14 cellular contexts compared by ENCODE assay signal in genomic region chr9:132356276-132356924, GRCh38. TPM values are rescaled to one million over a fixed set of nuclear protein-coding genes. Genes with fewer than 3 reads are reported as not detected.
A peak's percentile ranks its signal among the peaks of the same experiment; 100 is the strongest.
DNase-seq lines count a peak whose midpoint lies in the region; ATAC-seq and TF ChIP-seq lines count a peak whose summit lies in the region.
"Had no signal": no experiment of that assay in that cellular context is flagged by ENCODE, and none has a peak within 500 bp of the region (broad histone marks: within the 10 kb centered on the region; RNA-seq: fewer than 3 reads in every experiment).

No MANE protein-coding gene starts in this region.

- no peaks in the 10 kb centered on the region for H3F3A ChIP-seq in GM23338 (replicated peaks; ENCODE audit: low read depth)

- no peaks in the 10 kb centered on the region for H3K9me3 Mint-ChIP-seq in GM23338
- no peaks in the 10 kb centered on the region for H3K9me3 Mint-ChIP-seq in activated T-helper 1 cell treated with anti-CD3 and anti-CD28 coated beads, Interleukin-12 subunit alpha, Interleukin-12 subunit beta, Interleukin-2, Interleukin-4 antibody, amounts not matched to agents 30 ng/mL and 10 ng/mL and 1 ng/mL, durations not matched to agents 14 hours and 24 hours and 36 hours
- H3K9me3 Mint-ChIP-seq in naive B cell = peaks cover 0 to 4% (median 0%) of the 10 kb centered on the region in 7 donors

- ATAC-seq in GM23338 (no peak), naive B cell (ENCODE audit: low read depth in 2 of 2) (no peak), GM19467 (IDR thresholded peaks at IDR 0.05; ENCODE audit: unreplicated experiment) (no peak), GM18868 (IDR thresholded peaks at IDR 0.05; ENCODE audit: unreplicated experiment) (no peak)

- peaks cover 20% of the 10 kb centered on the region for H3K4me1 Mint-ChIP-seq in GM23338
- H3K4me1 Mint-ChIP-seq in activated T-helper 1 cell treated with anti-CD3 and anti-CD28 coated beads, Interleukin-12 subunit alpha, Interleukin-12 subunit beta, Interleukin-2, Interleukin-4 antibody, amounts not matched to agents 30 ng/mL and 10 ng/mL and 1 ng/mL, durations not matched to agents 14 hours and 24 hours and 36 hours (ENCODE audit: low read depth) = peaks cover 36% of the 10 kb centered on the region
- H3K4me1 Mint-ChIP-seq in naive B cell = peaks cover 36 to 55% (median 50%) of the 10 kb centered on the region in 3 donors

- 88% methylated on average over 27 of the region's 27 CpGs for WGBS in esophagus muscularis mucosa

- peaks cover 0 to 6% (median 0%) of the 10 kb centered on the region in 11 experiments; a peak in 2 of 22 replicates for H3K9me3 ChIP-seq in BLaER1 treated with 17β-estradiol and CSF1 and Interleukin-3, amounts not matched to agents 10 nM and 100 nM (replicated peaks in 1 of 11)
- H3K9me3 ChIP-seq in esophagus muscularis mucosa = no peaks in the 10 kb centered on the region

- H3K27ac ChIP-seq in BLaER1 treated with 17β-estradiol and CSF1 and Interleukin-3, amounts not matched to agents 10 nM and 100 nM = peak overlapping the region in 9 of 11 experiments; percentile 22 to 99 (median 98); a peak in 11 of 22 replicates
- no peak overlapping the region for H3K27ac ChIP-seq in GM23338 (ENCODE audit: low read depth)
- H3K27ac ChIP-seq in esophagus muscularis mucosa (replicated peaks in 1 of 4) = no peak overlapping the region

- peaks cover 38 to 60% (median 51%) of the 10 kb centered on the region in 10 experiments for H3K4me1 ChIP-seq in BLaER1 treated with 17β-estradiol and CSF1 and Interleukin-3, amounts not matched to agents 10 nM and 100 nM
- H3K4me1 ChIP-seq in GM23338 (ENCODE audit: insufficient read depth) (peaks cover 12% of the 10 kb centered on the region), esophagus muscularis mucosa (peaks cover 23 to 29% (median 28%) of the 10 kb centered on the region in 4 donors)

- DNase-seq in GM23338 (ENCODE audit: low spot score) (peak; percentile 48), naive B cell (no peak), esophagus muscularis mucosa (ENCODE audit: extremely low spot score) (no peak), HT-29 (ENCODE audit: low spot score) (no peak)
- no peak for DNase-seq in activated T-helper 1 cell treated with anti-CD3 and anti-CD28 coated beads, Interleukin-12 subunit alpha, Interleukin-12 subunit beta, Interleukin-2, Interleukin-4 antibody, amounts not matched to agents 30 ng/mL and 10 ng/mL and 1 ng/mL, durations not matched to agents 14 hours and 24 hours and 36 hours (ENCODE audit: low spot score)
- DNase-seq: central memory CD4-positive, alpha-beta T cell; MM.1S; NCI-H2029; NCI-H748 treated with DMSO at 0.1 percent for 48 hours had no signal

- peaks cover 29% of the 10 kb centered on the region for H3K79me2 ChIP-seq in GM23338 (replicated peaks; ENCODE audit: insufficient read depth)

- TF ChIP-seq CTCF in GM23338 (conservative IDR thresholded peaks at IDR 0.05; ENCODE audit: low read depth in 2 of 2) (no peak), esophagus muscularis mucosa (IDR thresholded peaks at IDR 0.05) (no peak)

- peak overlapping the region; percentile 38; the same call in 1 of the 2 replicates for H2AFZ ChIP-seq in GM23338

- TF ChIP-seq EP300 in esophagus muscularis mucosa (IDR thresholded peaks at IDR 0.05) = no peak

- intact Hi-C loops in activated T-helper 1 cell treated with anti-CD3 and anti-CD28 coated beads, Interleukin-12 subunit alpha, Interleukin-12 subunit beta, Interleukin-2, Interleukin-4 antibody, amounts not matched to agents 30 ng/mL and 10 ng/mL and 1 ng/mL, durations not matched to agents 14 hours and 24 hours and 36 hours (cut with micrococcal nuclease) = loop anchor here (10.0 kb wide), 4 partner anchors 352 to 1018 kb away; partner anchors contain the start of genes MED22, PRRC2B, RPL7A and STKLD1
- intact Hi-C loops in esophagus muscularis mucosa (cut with DNase I) = no loop called here

- H3K27me3 Mint-ChIP-seq in GM23338 (ENCODE audit: insufficient read depth, low read depth, poor library complexity) (no peaks in the 10 kb centered on the region), naive B cell (no peaks in the 10 kb centered on the region)
- peaks cover 3% of the 10 kb centered on the region for H3K27me3 Mint-ChIP-seq in activated T-helper 1 cell treated with anti-CD3 and anti-CD28 coated beads, Interleukin-12 subunit alpha, Interleukin-12 subunit beta, Interleukin-2, Interleukin-4 antibody, amounts not matched to agents 30 ng/mL and 10 ng/mL and 1 ng/mL, durations not matched to agents 14 hours and 24 hours and 36 hours (ENCODE audit: insufficient read depth)

- H3K27ac Mint-ChIP-seq in GM23338 (0 out of 2 replicates have a peak overlapping the region, but pooled peaks have one; percentile 36), naive B cell (peak overlapping the region; percentile 16 to 98 (median 72))
- peak overlapping the region; percentile 50 for H3K27ac Mint-ChIP-seq in activated T-helper 1 cell treated with anti-CD3 and anti-CD28 coated beads, Interleukin-12 subunit alpha, Interleukin-12 subunit beta, Interleukin-2, Interleukin-4 antibody, amounts not matched to agents 30 ng/mL and 10 ng/mL and 1 ng/mL, durations not matched to agents 14 hours and 24 hours and 36 hours

- peaks cover 15 to 25% (median 21%) of the 10 kb centered on the region in 11 experiments; a peak in 19 of 22 replicates for H3K36me3 ChIP-seq in BLaER1 treated with 17β-estradiol and CSF1 and Interleukin-3, amounts not matched to agents 10 nM and 100 nM
- H3K36me3 ChIP-seq in GM23338 (ENCODE audit: insufficient read depth) = peaks cover 20% of the 10 kb centered on the region; the same call in 1 of the 2 replicates
- H3K36me3 ChIP-seq in esophagus muscularis mucosa = peaks cover 15 to 20% (median 18%) of the 10 kb centered on the region in 4 donors

- no peaks in the 10 kb centered on the region for H3K9me2 ChIP-seq in GM23338 (ENCODE audit: insufficient read depth)

- H3K27me3 ChIP-seq in BLaER1 treated with 17β-estradiol and CSF1 and Interleukin-3, amounts not matched to agents 10 nM and 100 nM = no peaks in the 10 kb centered on the region
- no peaks in the 10 kb centered on the region for H3K27me3 ChIP-seq in GM23338 (ENCODE audit: insufficient read depth)
- no peaks in the 10 kb centered on the region for H3K27me3 ChIP-seq in esophagus muscularis mucosa

- no peak for TF ChIP-seq POLR2A in esophagus muscularis mucosa (IDR thresholded peaks at IDR 0.05; ENCODE audit: low read depth)

- peak overlapping the region; percentile 47 to 94 (median 67); a peak in 18 of 22 replicates for H3K4me2 ChIP-seq in BLaER1 treated with 17β-estradiol and CSF1 and Interleukin-3, amounts not matched to agents 10 nM and 100 nM
- H3K4me2 ChIP-seq in GM23338 = no peak overlapping the region

- H3K4me3 ChIP-seq in BLaER1 treated with 17β-estradiol and CSF1 and Interleukin-3, amounts not matched to agents 10 nM and 100 nM = no peak overlapping the region
- H3K4me3 ChIP-seq in GM23338 (no peak overlapping the region), esophagus muscularis mucosa (no peak overlapping the region)

- H3K9ac ChIP-seq in BLaER1 treated with 17β-estradiol and CSF1 and Interleukin-3, amounts not matched to agents 10 nM and 100 nM = no peak overlapping the region

- H3K36me3 Mint-ChIP-seq in GM23338 (ENCODE audit: low read depth) (peaks cover 27% of the 10 kb centered on the region), naive B cell (peaks cover 18 to 19% of the 10 kb centered on the region in 2 donors)
- H3K36me3 Mint-ChIP-seq in activated T-helper 1 cell treated with anti-CD3 and anti-CD28 coated beads, Interleukin-12 subunit alpha, Interleukin-12 subunit beta, Interleukin-2, Interleukin-4 antibody, amounts not matched to agents 30 ng/mL and 10 ng/mL and 1 ng/mL, durations not matched to agents 14 hours and 24 hours and 36 hours (ENCODE audit: low read depth) = peaks cover 25% of the 10 kb centered on the region

- no peak overlapping the region for H3K4me3 Mint-ChIP-seq in GM23338
- H3K4me3 Mint-ChIP-seq in activated T-helper 1 cell treated with anti-CD3 and anti-CD28 coated beads, Interleukin-12 subunit alpha, Interleukin-12 subunit beta, Interleukin-2, Interleukin-4 antibody, amounts not matched to agents 30 ng/mL and 10 ng/mL and 1 ng/mL, durations not matched to agents 14 hours and 24 hours and 36 hours = peak overlapping the region; percentile 65
- H3K4me3 Mint-ChIP-seq in naive B cell = peak overlapping the region in 5 of 8 donors; percentile 12 to 75 (median 57)

- H4K20me1 ChIP-seq in BLaER1 treated with 17β-estradiol and CSF1 and Interleukin-3, amounts not matched to agents 10 nM and 100 nM = peaks cover 5 to 28% (median 24%) of the 10 kb centered on the region in 11 experiments; a peak in 15 of 22 replicates
- H4K20me1 ChIP-seq in GM23338 (replicated peaks; ENCODE audit: insufficient read depth) = peaks cover 10% of the 10 kb centered on the region

RNA-seq across cellular contexts. Expression of gene SETX, which starts 1.6 kb away (rescaled TPM):
- 39.3 and 49.9 TPM in 2 replicates for total RNA-seq in GM23338 (2014; rRNA removed; shearing (Covaris generic))
- 14.8 and 17.5 TPM in 2 replicates for polyA plus RNA-seq in GM23338 (2016; fragmentation: Nextera tagmentation; extraction: Ambion mirVana)
- 47.4 and 49.6 TPM in 2 replicates for total RNA-seq in activated T-helper 1 cell treated with anti-CD3 and anti-CD28 coated beads, Interleukin-12 subunit alpha, Interleukin-12 subunit beta, Interleukin-2, Interleukin-4 antibody, amounts not matched to agents 30 ng/mL and 10 ng/mL and 1 ng/mL, durations not matched to agents 14 hours and 24 hours and 36 hours
- polyA plus RNA-seq in naive B cell (ENCODE audit: low read depth in 6 of 6) = 10 to 100 TPM; 12.7 to 70.1 (median 46.5) TPM
- total RNA-seq in esophagus muscularis mucosa = 10 to 100 TPM; 44.1 to 46.9 (median 45.9) TPM
- 22.6 and 24.0 TPM in 2 replicates for total RNA-seq in HT-29 (2014; rRNA removed; shearing (Covaris generic))

RNA-seq across cellular contexts. Expression of gene TTF1, which starts 50.2 kb away (rescaled TPM):
- total RNA-seq in GM23338 (2014; rRNA removed; shearing (Covaris generic)) = 14.9 and 15.5 TPM in 2 replicates
- polyA plus RNA-seq in GM23338 (2016; fragmentation: Nextera tagmentation; extraction: Ambion mirVana) (22.4 and 25.0 TPM in 2 replicates), naive B cell (ENCODE audit: low read depth in 6 of 6) (10 to 100 TPM in 1 of 6 donors, 1 to 10 TPM in 5; 4.3 to 11.6 (median 8.9) TPM)
- 33.1 and 33.3 TPM in 2 replicates for total RNA-seq in activated T-helper 1 cell treated with anti-CD3 and anti-CD28 coated beads, Interleukin-12 subunit alpha, Interleukin-12 subunit beta, Interleukin-2, Interleukin-4 antibody, amounts not matched to agents 30 ng/mL and 10 ng/mL and 1 ng/mL, durations not matched to agents 14 hours and 24 hours and 36 hours
- 10 to 100 TPM in 3 of 4 donors, 1 to 10 TPM in 1; 9.6 to 17.2 (median 12.8) TPM for total RNA-seq in esophagus muscularis mucosa
- total RNA-seq in HT-29 (2014; rRNA removed; shearing (Covaris generic)) = 6.4 and 7.9 TPM in 2 replicates

RNA-seq across cellular contexts. Expression of gene CFAP77, which starts 53.6 kb away (rescaled TPM):
- total RNA-seq in GM23338 (2014; rRNA removed; shearing (Covaris generic)) = 0.97 and 2.1 TPM in 2 replicates
- polyA plus RNA-seq in GM23338 (2016; fragmentation: Nextera tagmentation; extraction: Ambion mirVana) (0.94 and 1.3 TPM in 2 replicates), naive B cell (ENCODE audit: low read depth in 6 of 6) (under 1 TPM in 1 of 6 donors, not detected in 5; 0.16 TPM)
- total RNA-seq in activated T-helper 1 cell treated with anti-CD3 and anti-CD28 coated beads, Interleukin-12 subunit alpha, Interleukin-12 subunit beta, Interleukin-2, Interleukin-4 antibody, amounts not matched to agents 30 ng/mL and 10 ng/mL and 1 ng/mL, durations not matched to agents 14 hours and 24 hours and 36 hours = not detected in 2 replicates
- total RNA-seq in esophagus muscularis mucosa = not detected
- total RNA-seq in HT-29 (2014; rRNA removed; shearing (Covaris generic)) = not detected in 2 replicates
- total RNA-seq: mucosa of gallbladder had no signal
- polyA plus RNA-seq: keratinocyte had no signal

Comparison
In these comparisons a context has a peak if more than half of its experiments do, and no peak if none do; other contexts are left out.
1. H3K27ac ChIP-seq: peak in BLaER1 treated with 17β-estradiol and CSF1 and Interleukin-3, amounts not matched to agents 10 nM and 100 nM (9 of 11); none in GM23338 (single experiment) and esophagus muscularis mucosa (0 of 4).
2. Peak in every context shown above with its lines, with median percentiles within 50 percentile points of each other: H3K27ac Mint-ChIP-seq.